In the genomic region with DNA sequence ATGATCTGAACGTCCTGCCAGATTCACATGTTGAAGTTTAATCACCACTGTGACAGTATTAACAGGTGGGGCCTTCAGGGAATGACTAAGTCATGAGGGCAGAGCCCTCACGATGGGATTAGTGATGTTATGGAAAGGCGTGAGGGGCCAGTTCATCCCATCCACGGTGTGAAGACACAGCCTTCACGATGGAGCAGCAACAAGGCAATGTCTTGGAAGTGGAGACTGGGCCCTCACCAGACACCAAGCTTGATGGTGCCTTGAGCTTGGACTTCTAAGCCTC, we compare ENCODE assay signal across 17 cellular contexts.
"Had no signal": no experiment of that assay in that cellular context is flagged by ENCODE, and none has a peak within 500 bp of the region (broad histone marks: within the 10 kb centered on the region; RNA-seq: fewer than 3 reads in every experiment).

No MANE protein-coding gene starts in this region.

- H3K36me3 ChIP-seq: ovary, uterus had no signal

- ATAC-seq: effector memory CD8-positive, alpha-beta T cell; natural killer cell had no signal

- H3K27me3 ChIP-seq: esophagus squamous epithelium, gastroesophageal sphincter, left lung, ovary, right atrium auricular region, tibial artery, upper lobe of left lung, uterus had no signal

- DNase-seq: effector memory CD8-positive, alpha-beta T cell; esophagus squamous epithelium; foreskin fibroblast; glutamatergic neuron; islet precursor cell; left lung; lower lobe of right lung; natural killer cell; ovary; stimulated activated CD4-positive, alpha-beta T cell treated with anti-CD3 and anti-CD28 coated beads, Interleukin-2, amount 100 ng/mL, for 48 hours; upper lobe of left lung; uterus had no signal

- H3K27ac ChIP-seq: epithelial cell of prostate, left lung, lower lobe of right lung, upper lobe of left lung had no signal

- H3K4me3 ChIP-seq: esophagus squamous epithelium, gastroesophageal sphincter, left lung, lower lobe of right lung, ovary, right atrium auricular region, smooth muscle cell, tibial artery, upper lobe of left lung, uterus had no signal

- H3K9me3 ChIP-seq: esophagus squamous epithelium, gastroesophageal sphincter, left lung, lower lobe of right lung, ovary, right atrium auricular region, tibial artery, upper lobe of left lung, uterus had no signal

- H3K4me2 ChIP-seq: smooth muscle cell had no signal
